In genomic region chr19:5340637-5341447, GRCh38 we compare ENCODE assay signal across 1 cellular context.
A peak's percentile ranks its signal among the peaks of the same experiment; 100 is the strongest.
TF ChIP-seq lines count a peak whose summit lies in the region.

Gene PTPRS (minus strand): TSS chr19:5340812. CDS start chr19:5286140, 54,672 bp downstream.

TF ChIP-seq in HepG2, 621 proteins besides CTCF, POLR2A, EP300 and RAD21 (continued from another document and continues in another):
- TF ChIP-seq AFF4 (CRISPR knock-in tag; IDR thresholded peaks at IDR 0.05): peak; percentile 76; the same call in 1 of the 2 replicates
- peak; percentile 98 for TF ChIP-seq ZC3H13 (CRISPR knock-in tag; IDR thresholded peaks at IDR 0.05)
- no peak for TF ChIP-seq NBN (conservative IDR thresholded peaks at IDR 0.05)
- peak; percentile 75; the same call in 1 of the 2 replicates for TF ChIP-seq ZNF281 (CRISPR knock-in tag; IDR thresholded peaks at IDR 0.05; ENCODE audit: borderline replicate concordance)
- TF ChIP-seq TFDP1 (CRISPR knock-in tag; IDR thresholded peaks at IDR 0.05; ENCODE audit: borderline replicate concordance): peak; percentile 99
- TF ChIP-seq PHF5A (CRISPR knock-in tag; IDR thresholded peaks at IDR 0.05; ENCODE audit: low read depth, unreplicated experiment): no peak
- peak; percentile 97 for TF ChIP-seq ZNF160 (CRISPR knock-in tag; IDR thresholded peaks at IDR 0.05)
- peak; percentile 93 for TF ChIP-seq AKNA (CRISPR knock-in tag; IDR thresholded peaks at IDR 0.05; ENCODE audit: borderline replicate concordance)
- TF ChIP-seq HNRNPK (IDR thresholded peaks at IDR 0.05; ENCODE audit: low read depth, low read length, poor library complexity, severe bottlenecking): no peak
- peak; percentile 80 for TF ChIP-seq ZNF317 (CRISPR knock-in tag; IDR thresholded peaks at IDR 0.05)
- TF ChIP-seq SMAD9 (CRISPR knock-in tag; IDR thresholded peaks at IDR 0.05): peak; percentile 97
- peak; percentile 79 for TF ChIP-seq FOXA3 (CRISPR knock-in tag; IDR thresholded peaks at IDR 0.05)
- TF ChIP-seq PHB2 (IDR thresholded peaks at IDR 0.05; ENCODE audit: partially characterized antibody): no peak
- TF ChIP-seq GLMP (CRISPR knock-in tag; IDR thresholded peaks at IDR 0.05; ENCODE audit: borderline replicate concordance): peak; percentile 93; the same call in 1 of the 2 replicates
- no peak for TF ChIP-seq ZNF24 (IDR thresholded peaks at IDR 0.05)
- peak; percentile 68 for TF ChIP-seq ETV5 (CRISPR knock-in tag; IDR thresholded peaks at IDR 0.05; ENCODE audit: borderline replicate concordance)
- TF ChIP-seq ZC3H4 (CRISPR knock-in tag; IDR thresholded peaks at IDR 0.05; ENCODE audit: borderline replicate concordance): no peak
- no peak for TF ChIP-seq CHD4 (IDR thresholded peaks at IDR 0.05; ENCODE audit: borderline replicate concordance, low read length)
- no peak for TF ChIP-seq MAFF (IDR thresholded peaks at IDR 0.05; ENCODE audit: low read depth, low read length)
- no peak for TF ChIP-seq KLF13 (CRISPR knock-in tag; IDR thresholded peaks at IDR 0.05)
- no peak for TF ChIP-seq TCF7 (IDR thresholded peaks at IDR 0.05; ENCODE audit: low read depth)
- no peak for TF ChIP-seq TBX3 (IDR thresholded peaks at IDR 0.05; ENCODE audit: borderline replicate concordance)
- peak; percentile 94 for TF ChIP-seq TEF (CRISPR knock-in tag; IDR thresholded peaks at IDR 0.05)
- TF ChIP-seq XRCC5 (optimal IDR thresholded peaks at IDR 0.05; ENCODE audit: low read length): no peak
- TF ChIP-seq ZNF652 (CRISPR knock-in tag; IDR thresholded peaks at IDR 0.05; ENCODE audit: borderline replicate concordance, low read depth): no peak
- TF ChIP-seq ZNF784 (CRISPR knock-in tag; IDR thresholded peaks at IDR 0.05; ENCODE audit: borderline replicate concordance): peak; percentile 98
- no peak for TF ChIP-seq IKZF1 (IDR thresholded peaks at IDR 0.05)
- TF ChIP-seq RCOR2 (CRISPR knock-in tag; IDR thresholded peaks at IDR 0.05): no peak
- TF ChIP-seq SAP130 (CRISPR knock-in tag; IDR thresholded peaks at IDR 0.05; ENCODE audit: low read depth): peak; percentile 81
- TF ChIP-seq GATAD1 (CRISPR knock-in tag; IDR thresholded peaks at IDR 0.05): peak; percentile 80
- peak; percentile 94; the same call in 1 of the 2 replicates for TF ChIP-seq ZMAT5 (CRISPR knock-in tag; IDR thresholded peaks at IDR 0.05; ENCODE audit: borderline replicate concordance, low read depth)
- peak; percentile 100 for TF ChIP-seq ZNF451 (CRISPR knock-in tag; IDR thresholded peaks at IDR 0.05)
- peak; percentile 87 for TF ChIP-seq MED8 (CRISPR knock-in tag; IDR thresholded peaks at IDR 0.05; ENCODE audit: insufficient replicate concordance)
- TF ChIP-seq TAF15 (IDR thresholded peaks at IDR 0.05; ENCODE audit: low read depth, low read length, poor library complexity, severe bottlenecking): no peak
- TF ChIP-seq MXD1 (CRISPR knock-in tag; IDR thresholded peaks at IDR 0.05): peak; percentile 100
- TF ChIP-seq ZNF83 (CRISPR knock-in tag; IDR thresholded peaks at IDR 0.05; ENCODE audit: borderline replicate concordance): peak; percentile 99
- no peak for TF ChIP-seq ZNF460 (CRISPR knock-in tag; IDR thresholded peaks at IDR 0.05; ENCODE audit: borderline replicate concordance)
- peak; percentile 96 for TF ChIP-seq ZNF329 (CRISPR knock-in tag; IDR thresholded peaks at IDR 0.05; ENCODE audit: low read depth)
- TF ChIP-seq MED1 (CRISPR knock-in tag; IDR thresholded peaks at IDR 0.05): peak; percentile 79; the same call in 1 of the 2 replicates
- peak; percentile 30; the same call in 1 of the 2 replicates for TF ChIP-seq KDM6A (CRISPR knock-in tag; IDR thresholded peaks at IDR 0.05; ENCODE audit: low read depth)
- TF ChIP-seq DZIP1 (CRISPR knock-in tag; IDR thresholded peaks at IDR 0.05): peak; percentile 99
- TF ChIP-seq PHF20 (CRISPR knock-in tag; IDR thresholded peaks at IDR 0.05): peak; percentile 75
